In the genomic region with DNA sequence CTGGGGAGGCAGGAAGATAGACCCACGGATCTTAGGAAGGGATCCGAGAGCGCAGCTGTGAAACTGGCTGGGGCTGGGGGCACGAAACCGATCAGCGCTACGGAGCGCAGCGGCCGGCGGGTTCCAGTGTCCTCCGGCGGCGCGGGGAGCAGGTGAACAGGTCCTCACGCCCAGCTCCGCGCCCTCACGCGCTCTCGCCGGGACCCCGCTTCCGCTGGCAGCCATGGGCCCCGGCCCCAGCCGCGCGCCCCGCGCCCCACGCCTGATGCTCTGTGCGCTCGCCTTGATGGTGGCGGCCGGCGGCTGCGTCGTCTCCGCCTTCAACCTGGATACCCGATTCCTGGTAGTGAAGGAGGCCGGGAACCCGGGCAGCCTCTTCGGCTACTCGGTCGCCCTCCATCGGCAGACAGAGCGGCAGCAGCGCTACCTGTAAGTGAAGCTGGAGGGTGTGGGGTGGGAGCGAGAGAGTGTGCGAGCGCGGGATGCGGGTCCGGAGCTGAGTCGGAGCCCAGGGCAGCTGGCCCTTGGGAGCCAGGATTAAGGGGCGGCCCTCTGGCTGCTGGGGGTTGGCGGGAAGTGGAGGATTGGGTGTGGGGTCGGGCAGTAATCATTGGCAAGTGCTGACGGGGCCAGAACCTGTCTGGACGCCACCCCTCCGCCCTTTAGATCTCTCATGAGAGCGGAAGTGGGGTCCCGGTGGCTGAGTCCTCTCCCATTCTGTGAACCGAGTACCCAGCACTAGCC, we compare ENCODE assay signal across 8 cellular contexts. TPM values are rescaled to one million over a fixed set of nuclear protein-coding genes. Genes with fewer than 3 reads are reported as not detected.
DNase-seq lines count a peak whose midpoint lies in the region; ATAC-seq and TF ChIP-seq lines count a peak whose summit lies in the region.

No MANE protein-coding gene starts in this region.

- H3K9me3 ChIP-seq in duodenal mucosa (ENCODE audit: control insufficient read depth in 1 of 2, low read length in 2 of 2): no peaks in the 10 kb centered on the region

- ATAC-seq in GM21825 (IDR thresholded peaks at IDR 0.05; ENCODE audit: unreplicated experiment): no peak

- peak overlapping the region; percentile 81 to 86 for H3K4me3 ChIP-seq in duodenal mucosa (ENCODE audit: low read depth in 1 of 2, low read length in 2 of 2)

- H3K36me3 ChIP-seq in duodenal mucosa (ENCODE audit: control insufficient read depth in 1 of 2, insufficient read depth in 2 of 2, low read length in 2 of 2): no peaks in the 10 kb centered on the region

- DNase-seq in D341Med (ENCODE audit: low spot score) (peak; percentile 86), HFFc6 (peak; percentile 62), NCI-H2196 (lab: John Stamatoyannopoulos, UW; ENCODE audit: unreplicated experiment) (peak; percentile 75), mesothelial cell of epicardium (ENCODE audit: low spot score in 2 of 2, unreplicated experiment in 2 of 2) (peak; percentile 62 to 81)
- DNase-seq in activated CD4-positive, alpha-beta T cell treated with anti-CD3 and anti-CD28 coated beads, Interleukin-2, amount 50 U/mL, for 1 hour: peak; percentile 62
- DNase-seq in stimulated activated CD8-positive, alpha-beta memory T cell treated with anti-CD3 and anti-CD28 coated beads, Interleukin-2, amount 100 ng/mL, for 48 hours (ENCODE audit: low read depth in 2 of 2): peak; percentile 42 to 60

- H3K4me1 ChIP-seq in duodenal mucosa (ENCODE audit: control insufficient read depth in 1 of 2, insufficient read depth in 2 of 2, low read length in 2 of 2): peaks cover 53 to 56% of the 10 kb centered on the region in 2 donors

- H3K27ac Mint-ChIP-seq in HFFc6 (peak overlapping the region; percentile 99), mesothelial cell of epicardium (peak overlapping the region; percentile 83)

- peaks cover 83% of the 10 kb centered on the region for H3K4me1 Mint-ChIP-seq in HFFc6 (ENCODE audit: low read depth)
- H3K4me1 Mint-ChIP-seq in mesothelial cell of epicardium: peaks cover 77% of the 10 kb centered on the region

- peak overlapping the region; percentile 90 for H3K27ac ChIP-seq in duodenal mucosa (ENCODE audit: low read depth, low read length)

- H3K9me3 Mint-ChIP-seq in HFFc6 (no peaks in the 10 kb centered on the region), mesothelial cell of epicardium (no peaks in the 10 kb centered on the region)

- no peaks in the 10 kb centered on the region for H3K27me3 ChIP-seq in duodenal mucosa (ENCODE audit: control insufficient read depth in 1 of 2, insufficient read depth in 2 of 2, low read length in 2 of 2)

- TF ChIP-seq CTCF in HFFc6 (IDR thresholded peaks at IDR 0.05): peak; percentile 61
- peak; percentile 35 for TF ChIP-seq CTCF in mesothelial cell of epicardium (IDR thresholded peaks at IDR 0.05; ENCODE audit: unreplicated experiment)

- H3K9ac ChIP-seq in duodenal mucosa (ENCODE audit: low read depth in 1 of 2, low read length in 2 of 2): peak overlapping the region; percentile 75 to 87

- H3K27me3 Mint-ChIP-seq in HFFc6 (ENCODE audit: insufficient read depth): peaks cover 10% of the 10 kb centered on the region
- peaks cover 2% of the 10 kb centered on the region for H3K27me3 Mint-ChIP-seq in mesothelial cell of epicardium (ENCODE audit: low read depth)

- peak overlapping the region; percentile 95 for H3K4me3 Mint-ChIP-seq in HFFc6
- peak overlapping the region; percentile 84 for H3K4me3 Mint-ChIP-seq in mesothelial cell of epicardium

- H3K36me3 Mint-ChIP-seq in HFFc6 (ENCODE audit: low read depth): peaks cover 26% of the 10 kb centered on the region
- H3K36me3 Mint-ChIP-seq in mesothelial cell of epicardium: no peaks in the 10 kb centered on the region

RNA-seq across cellular contexts. Expression of gene ITGA3, which starts 0.5 kb away (rescaled TPM):
- 100 to 1,000 TPM; 272 to 319 (median 288) TPM for total RNA-seq in HFFc6 (2021; fragmentation: NEBNext Ultra II Directional; extraction: Animal tissue kit (Norgen Biotek cat#: 25700))
- 133 to 149 TPM (median 143 TPM) in 3 replicates for total RNA-seq in mesothelial cell of epicardium

RNA-seq across cellular contexts. Expression of gene PDK2, which starts 38.8 kb away (rescaled TPM):
- 10 to 100 TPM; 26.6 to 35.6 (median 29.6) TPM for total RNA-seq in HFFc6 (2021; fragmentation: NEBNext Ultra II Directional; extraction: Animal tissue kit (Norgen Biotek cat#: 25700))
- total RNA-seq in mesothelial cell of epicardium: 44.6 to 46.0 TPM (median 45.4 TPM) in 3 replicates
